ENCODE assay signal across 1 cellular context in genomic region chr4:169611991-169612868, GRCh38.
TF ChIP-seq lines count a peak whose summit lies in the region.

Gene NEK1, minus strand, starts transcription at chr4:169612583. Its CDS starts 9,953 bp downstream, at chr4:169602630.

TF ChIP-seq in HepG2, 621 proteins besides CTCF, POLR2A, EP300 and RAD21 (continued from another document):
- peak; percentile 84 for TF ChIP-seq SNAPC4 (CRISPR knock-in tag; IDR thresholded peaks at IDR 0.05)
- TF ChIP-seq GMEB1 (CRISPR knock-in tag; IDR thresholded peaks at IDR 0.05; ENCODE audit: borderline replicate concordance), result peak; percentile 97
- TF ChIP-seq ISL2 (CRISPR knock-in tag; IDR thresholded peaks at IDR 0.05), result no peak; the same call in 1 of the 2 replicates
- TF ChIP-seq ATF4 (CRISPR knock-in tag; IDR thresholded peaks at IDR 0.05), result no peak
- 0 out of 2 replicates have a peak, but pooled peaks have one; percentile 40 for TF ChIP-seq DZIP1 (CRISPR knock-in tag; IDR thresholded peaks at IDR 0.05)
- TF ChIP-seq ZNF407 (CRISPR knock-in tag; IDR thresholded peaks at IDR 0.05; ENCODE audit: not compliant biosample characterization), result peak; percentile 41
- no peak; the same call in 1 of the 2 replicates for TF ChIP-seq ZNF256 (CRISPR knock-in tag; conservative IDR thresholded peaks at IDR 0.05)
- peak; percentile 49 for TF ChIP-seq AGO1 (IDR thresholded peaks at IDR 0.05; ENCODE audit: low read depth, low read length, poor library complexity, severe bottlenecking)
- TF ChIP-seq MTF2 (CRISPR knock-in tag; IDR thresholded peaks at IDR 0.05; ENCODE audit: borderline replicate concordance), result peak; percentile 91; the same call in 1 of the 2 replicates
- TF ChIP-seq ZNF644 (CRISPR knock-in tag; IDR thresholded peaks at IDR 0.05; ENCODE audit: low read depth), result no peak
- TF ChIP-seq AGO2 (optimal IDR thresholded peaks at IDR 0.05; ENCODE audit: low read depth, low read length), result peak; percentile 30
- TF ChIP-seq CREM (IDR thresholded peaks at IDR 0.05), result peak; percentile 86
- peak; percentile 62 for TF ChIP-seq CREM (CRISPR knock-in tag; IDR thresholded peaks at IDR 0.05)
- TF ChIP-seq MNT (IDR thresholded peaks at IDR 0.05), result 0 out of 2 replicates have a peak, but pooled peaks have one; percentile 18
- TF ChIP-seq TFDP2 (CRISPR knock-in tag; IDR thresholded peaks at IDR 0.05), result no peak; the same call in 1 of the 2 replicates
- peak; percentile 36 for TF ChIP-seq HDAC2 (CRISPR knock-in tag; IDR thresholded peaks at IDR 0.05)
- TF ChIP-seq NR2F2 (IDR thresholded peaks at IDR 0.05; ENCODE audit: borderline replicate concordance, low read depth), result no peak
